Comparison of ENCODE assay signal across 21 cellular contexts in the genomic region with DNA sequence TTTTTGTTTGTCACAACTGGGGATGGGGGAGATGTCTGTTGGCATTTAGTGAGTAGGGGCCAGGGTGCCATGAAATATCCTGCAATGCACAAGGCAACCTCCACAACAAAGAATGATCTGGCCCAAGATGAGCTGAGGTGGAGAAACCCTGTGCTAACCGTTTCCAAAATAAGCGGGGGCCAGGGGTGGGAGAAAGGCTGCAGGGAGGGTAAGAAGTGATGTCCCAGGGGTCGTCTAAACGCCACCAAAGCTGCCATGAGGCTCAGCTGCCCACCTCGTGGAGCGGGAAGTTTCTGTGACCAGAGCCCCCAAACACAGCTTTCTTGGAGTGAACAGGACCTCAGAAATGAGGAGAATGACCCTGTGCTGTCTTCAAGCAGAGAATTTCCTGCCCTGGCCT.
"Had no signal": no experiment of that assay in that cellular context is flagged by ENCODE, and none has a peak within 500 bp of the region (broad histone marks: within the 10 kb centered on the region; RNA-seq: fewer than 3 reads in every experiment).

No MANE protein-coding gene starts in this region.

- ATAC-seq: activated naive CD4-positive, alpha-beta T cell treated with anti-CD3 and anti-CD28 coated beads, Interleukin-2, amount 50 U/mL, for 72 hours; activated naive CD8-positive, alpha-beta T cell treated with anti-CD3 and anti-CD28 coated beads, Interleukin-2, amount 50 U/mL, for 24 hours; HepG2; PC-3; T-helper 17 cell; WTC11 had no signal

- H3K4me3 ChIP-seq: MG63 had no signal

- H3K4me1 Mint-ChIP-seq: activated naive CD8-positive, alpha-beta T cell treated with anti-CD3 and anti-CD28 coated beads, Interleukin-2, amount 50 U/mL, for 24 hours; brain had no signal

- H3K36me3 Mint-ChIP-seq: activated naive CD4-positive, alpha-beta T cell treated with anti-CD3 and anti-CD28 coated beads, Interleukin-2, amount 50 U/mL, for 72 hours; brain; WTC11 had no signal

- H3K9me3 ChIP-seq: MG63 had no signal

- H3K4me3 Mint-ChIP-seq: activated naive CD8-positive, alpha-beta T cell treated with anti-CD3 and anti-CD28 coated beads, Interleukin-2, amount 50 U/mL, for 24 hours; brain; T-helper 17 cell; WTC11 had no signal

- H3K36me3 ChIP-seq: MG63 had no signal

- DNase-seq: activated CD4-positive, alpha-beta T cell treated with anti-CD3 and anti-CD28 coated beads for 48 hours; activated CD4-positive, alpha-beta T cell treated with anti-CD3 and anti-CD28 coated beads, Interleukin-2, amount 50 U/mL, for 48 hours; activated naive CD4-positive, alpha-beta T cell treated with Interleukin-2 at 50 U/mL for 16 hours; activated naive CD8-positive, alpha-beta T cell treated with anti-CD3 and anti-CD28 coated beads, Interleukin-2, amount 50 U/mL, for 24 hours; activated T-cell treated with anti-CD3 and anti-CD28 coated beads, Interleukin-2, amount 50 U/mL, for 1 hour; amniotic stem cell; MG63; NCI-H1105; NCI-H1436 treated with DMSO at 0.1 percent for 48 hours; NCI-H187; NCI-H2081 treated with DMSO at 0.1 percent for 48 hours; NCI-H446; NCI-H524; PC-3; SIG-M5; T-helper 17 cell; T-helper 9 cell had no signal

- H3K9me3 Mint-ChIP-seq: activated naive CD4-positive, alpha-beta T cell treated with anti-CD3 and anti-CD28 coated beads, Interleukin-2, amount 50 U/mL, for 72 hours; activated naive CD8-positive, alpha-beta T cell treated with anti-CD3 and anti-CD28 coated beads, Interleukin-2, amount 50 U/mL, for 24 hours had no signal

- H3K27ac Mint-ChIP-seq: activated naive CD4-positive, alpha-beta T cell treated with anti-CD3 and anti-CD28 coated beads, Interleukin-2, amount 50 U/mL, for 72 hours; activated naive CD8-positive, alpha-beta T cell treated with anti-CD3 and anti-CD28 coated beads, Interleukin-2, amount 50 U/mL, for 24 hours; brain; T-helper 17 cell; WTC11 had no signal

- H3K27me3 ChIP-seq: MG63 had no signal
